Comparison of ENCODE assay signal across 8 cellular contexts in the genomic region with DNA sequence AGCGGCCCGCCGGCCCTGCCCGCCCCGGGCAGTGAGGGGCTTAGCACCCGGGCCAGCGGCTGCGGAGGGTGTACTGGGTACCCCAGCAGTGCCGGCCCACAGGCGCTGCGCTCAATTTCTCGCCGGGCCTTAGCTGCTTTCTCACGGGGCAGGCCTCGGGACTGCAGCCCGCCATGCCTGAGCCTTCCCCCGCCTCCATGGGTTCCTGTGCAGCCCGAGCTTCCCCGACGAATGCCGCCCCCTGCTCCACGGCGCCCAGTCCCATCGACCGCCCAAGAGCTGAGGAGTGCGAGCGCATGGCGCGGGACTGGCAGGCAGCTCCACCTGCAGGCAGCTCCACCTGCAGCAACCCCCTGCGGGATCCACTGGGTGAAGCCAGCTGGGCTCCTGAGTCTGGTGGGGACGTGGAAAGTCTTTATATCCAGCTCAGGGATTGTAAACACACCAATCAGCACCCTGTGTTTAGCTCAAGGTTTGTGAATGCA. TPM values are rescaled to one million over a fixed set of nuclear protein-coding genes. Genes with fewer than 3 reads are reported as not detected.
A peak's percentile ranks its signal among the peaks of the same experiment; 100 is the strongest.
DNase-seq lines count a peak whose midpoint lies in the region; TF ChIP-seq lines count a peak whose summit lies in the region.
"Not testable (repeated sequence)": the region's sequence is repeated elsewhere in the genome, so short reads cannot be mapped to it uniquely, and the experiment has no call there.

No MANE protein-coding gene starts in this region.

- H3K9me3 Mint-ChIP-seq in CD8-positive, alpha-beta memory T cell; nephron: not testable (repeated sequence)

- WGBS in adrenal gland, 4 donors = 23 to 50% (median 35%) methylated on average over 21 to 31 of the region's 31 CpGs; no CpG with 5 or more reads in 1 of the 4 donors

- H3K4me3 ChIP-seq in CD8-positive, alpha-beta memory T cell (ENCODE audit: low read length); HEK293 (ENCODE audit: low read depth, low read length): not testable (repeated sequence)
- H3K4me3 ChIP-seq in adrenal gland (peak overlapping the region in 1 of 4 donors; percentile 39), left ventricle myocardium inferior (peak overlapping the region; percentile 51)

- POLR2A ChIA-PET in CD8-positive, alpha-beta memory T cell (lab: Charles Lee); HEK293 (lab: Yijun Ruan, JAX): not testable (repeated sequence)

- not testable (repeated sequence) for H3K27ac Mint-ChIP-seq in CD8-positive, alpha-beta memory T cell; nephron

- H3K36me3 ChIP-seq in CD8-positive, alpha-beta memory T cell (ENCODE audit: insufficient read depth, low read length); HEK293 (ENCODE audit: control insufficient read depth in 2 of 2, insufficient read depth in 1 of 2, low read length in 2 of 2); adrenal gland (replicated peaks in 1 of 2); left ventricle myocardium inferior: not testable (repeated sequence)

- H3K27me3 ChIP-seq in CD8-positive, alpha-beta memory T cell (ENCODE audit: insufficient read depth, low read length, poor library complexity, severe bottlenecking); adrenal gland: not testable (repeated sequence)
- H3K27me3 ChIP-seq in left ventricle myocardium inferior (ENCODE audit: low read depth) = peaks cover 56% of the 10 kb centered on the region

- H3K4me1 Mint-ChIP-seq in CD8-positive, alpha-beta memory T cell; nephron: not testable (repeated sequence)

- peak in 2 of 5 donors; percentile 3 to 52 for DNase-seq in CD8-positive, alpha-beta memory T cell
- peak; percentile 30 for DNase-seq in NCI-H524 treated with DMSO at 0.1 percent for 48 hours (lab: John Stamatoyannopoulos, UW)
- peak; percentile 4 to 25 for DNase-seq in activated CD4-positive, alpha-beta T cell treated with anti-CD3 and anti-CD28 coated beads, Interleukin-2, amount 50 U/mL, for 24 hours (ENCODE audit: low read depth in 1 of 2, low spot score in 1 of 2)
- peak in 5 of 7 donors; percentile 15 to 30 (median 23) for DNase-seq in adrenal gland
- not testable (repeated sequence) for DNase-seq in left ventricle myocardium inferior
- DNase-seq in stimulated activated CD8-positive, alpha-beta memory T cell treated with anti-CD3 and anti-CD28 coated beads, Interleukin-12 subunit alpha, Interleukin-12 subunit beta, amount 100 ng/mL, for 1 hour (ENCODE audit: low read depth) = peak; percentile 5

- CTCF ChIA-PET in CD8-positive, alpha-beta memory T cell (lab: Charles Lee) = interaction anchor here (0.7 to 1.5 kb wide), 2 partner anchors 12 to 19 kb away, joined by 3 read pairs; no protein-coding TSS in a partner anchor
- CTCF ChIA-PET in HEK293 (lab: Yijun Ruan, JAX) = interaction anchor here (0.6 to 2.0 kb wide), 3 partner anchors 29 to 170 kb away, joined by 3 to 7 read pairs (median 4); no protein-coding TSS in a partner anchor

- peaks cover 0 to 29% of the 10 kb centered on the region in 2 donors for H3K27me3 Mint-ChIP-seq in CD8-positive, alpha-beta memory T cell
- not testable (repeated sequence) for H3K27me3 Mint-ChIP-seq in nephron (ENCODE audit: low read depth)

- peak overlapping the region; percentile 41 to 87 (median 63) for H3K4me3 Mint-ChIP-seq in CD8-positive, alpha-beta memory T cell
- H3K4me3 Mint-ChIP-seq in nephron = peak overlapping the region; percentile 55 to 72 (median 56)

- not testable (repeated sequence) for H3K4me1 ChIP-seq in CD8-positive, alpha-beta memory T cell (ENCODE audit: insufficient read depth, low read length); HEK293 (ENCODE audit: control insufficient read depth, insufficient read depth, low read length); adrenal gland (replicated peaks in 1 of 2); left ventricle myocardium inferior

- not testable (repeated sequence) for H3K36me3 Mint-ChIP-seq in CD8-positive, alpha-beta memory T cell
- peaks cover 16% of the 10 kb centered on the region for H3K36me3 Mint-ChIP-seq in nephron (ENCODE audit: low read depth)

- TF ChIP-seq CTCF in HEK293 (tag by site-specific recombination; IDR thresholded peaks at IDR 0.05) = not testable (repeated sequence)
- TF ChIP-seq CTCF in adrenal gland (IDR thresholded peaks at IDR 0.05) (peak in 2 of 6 experiments; percentile 16 to 28), left ventricle myocardium inferior (IDR thresholded peaks at IDR 0.05; ENCODE audit: borderline replicate concordance) (peak; percentile 35), nephron (IDR thresholded peaks at IDR 0.05; ENCODE audit: unreplicated experiment in 3 of 3) (peak in 2 of 3 experiments; percentile 12 to 17)

- not testable (repeated sequence) for H3K27ac ChIP-seq in CD8-positive, alpha-beta memory T cell (ENCODE audit: low read depth, low read length); HEK293 (ENCODE audit: extremely low read depth, low read depth, low read length); adrenal gland; left ventricle myocardium inferior (replicated peaks)

- H3K9me3 ChIP-seq in CD8-positive, alpha-beta memory T cell (ENCODE audit: low read length); HEK293 (ENCODE audit: control insufficient read depth, insufficient read depth, low read depth, low read length); adrenal gland (replicated peaks in 1 of 3); left ventricle myocardium inferior (replicated peaks): not testable (repeated sequence)

- intact Hi-C loops in adrenal gland (cut with DNase I); left ventricle myocardium inferior (cut with micrococcal nuclease): not testable (repeated sequence)

- TF ChIP-seq POLR2A in adrenal gland (IDR thresholded peaks at IDR 0.05) = not testable (repeated sequence)

TF ChIP-seq in HEK293, 187 proteins besides CTCF, POLR2A, EP300 and RAD21:
- TF ChIP-seq, protein P1, sequence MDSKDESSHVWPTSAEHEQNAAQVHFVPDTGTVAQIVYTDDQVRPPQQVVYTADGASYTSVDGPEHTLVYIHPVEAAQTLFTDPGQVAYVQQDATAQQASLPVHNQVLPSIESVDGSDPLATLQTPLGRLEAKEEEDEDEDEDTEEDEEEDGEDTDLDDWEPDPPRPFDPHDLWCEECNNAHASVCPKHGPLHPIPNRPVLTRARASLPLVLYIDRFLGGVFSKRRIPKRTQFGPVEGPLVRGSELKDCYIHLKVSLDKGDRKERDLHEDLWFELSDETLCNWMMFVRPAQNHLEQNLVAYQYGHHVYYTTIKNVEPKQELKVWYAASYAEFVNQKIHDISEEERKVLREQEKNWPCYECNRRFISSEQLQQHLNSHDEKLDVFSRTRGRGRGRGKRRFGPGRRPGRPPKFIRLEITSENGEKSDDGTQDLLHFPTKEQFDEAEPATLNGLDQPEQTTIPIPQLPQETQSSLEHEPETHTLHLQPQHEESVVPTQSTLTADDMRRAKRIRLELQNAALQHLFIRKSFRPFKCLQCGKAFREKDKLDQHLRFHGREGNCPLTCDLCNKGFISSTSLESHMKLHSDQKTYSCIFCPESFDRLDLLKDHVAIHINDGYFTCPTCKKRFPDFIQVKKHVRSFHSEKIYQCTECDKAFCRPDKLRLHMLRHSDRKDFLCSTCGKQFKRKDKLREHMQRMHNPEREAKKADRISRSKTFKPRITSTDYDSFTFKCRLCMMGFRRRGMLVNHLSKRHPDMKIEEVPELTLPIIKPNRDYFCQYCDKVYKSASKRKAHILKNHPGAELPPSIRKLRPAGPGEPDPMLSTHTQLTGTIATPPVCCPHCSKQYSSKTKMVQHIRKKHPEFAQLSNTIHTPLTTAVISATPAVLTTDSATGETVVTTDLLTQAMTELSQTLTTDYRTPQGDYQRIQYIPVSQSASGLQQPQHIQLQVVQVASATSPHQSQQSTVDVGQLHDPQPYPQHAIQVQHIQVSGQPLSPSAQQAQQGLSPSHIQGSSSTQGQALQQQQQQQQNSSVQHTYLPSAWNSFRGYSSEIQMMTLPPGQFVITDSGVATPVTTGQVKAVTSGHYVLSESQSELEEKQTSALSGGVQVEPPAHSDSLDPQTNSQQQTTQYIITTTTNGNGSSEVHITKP (tag by site-specific recombination; IDR thresholded peaks at IDR 0.05) = 0 out of 2 replicates have a peak, but pooled peaks have one; percentile 11

RNA-seq across cellular contexts. Expression of a gene that starts 48.5 kb away (rescaled TPM):
- total RNA-seq in CD8-positive, alpha-beta memory T cell = 100 to 1,000 TPM; 113 TPM
- polyA plus RNA-seq in CD8-positive, alpha-beta memory T cell = 10.0 TPM
- total RNA-seq in adrenal gland (under 1 TPM in 6 of 8 donors, not detected in 2; 0.07 to 0.39 (median 0.27) TPM), left ventricle myocardium inferior (not detected)
- under 1 TPM in 1 of 3 donors, not detected in 2; 0.04 TPM for polyA plus RNA-seq in adrenal gland

Comparison
In these comparisons a context has a peak if more than half of its experiments do, and no peak if none do; other contexts are left out.
1. RNA of a gene that starts 48.5 kb away (total RNA-seq): 113 TPM in CD8-positive, alpha-beta memory T cell; 0.07 to 0.39 TPM in adrenal gland and not detected in left ventricle myocardium inferior (single experiment); every median in the first group is over 10 times any median in the second.